Comparison of ENCODE assay signal across 14 cellular contexts in the genomic region with DNA sequence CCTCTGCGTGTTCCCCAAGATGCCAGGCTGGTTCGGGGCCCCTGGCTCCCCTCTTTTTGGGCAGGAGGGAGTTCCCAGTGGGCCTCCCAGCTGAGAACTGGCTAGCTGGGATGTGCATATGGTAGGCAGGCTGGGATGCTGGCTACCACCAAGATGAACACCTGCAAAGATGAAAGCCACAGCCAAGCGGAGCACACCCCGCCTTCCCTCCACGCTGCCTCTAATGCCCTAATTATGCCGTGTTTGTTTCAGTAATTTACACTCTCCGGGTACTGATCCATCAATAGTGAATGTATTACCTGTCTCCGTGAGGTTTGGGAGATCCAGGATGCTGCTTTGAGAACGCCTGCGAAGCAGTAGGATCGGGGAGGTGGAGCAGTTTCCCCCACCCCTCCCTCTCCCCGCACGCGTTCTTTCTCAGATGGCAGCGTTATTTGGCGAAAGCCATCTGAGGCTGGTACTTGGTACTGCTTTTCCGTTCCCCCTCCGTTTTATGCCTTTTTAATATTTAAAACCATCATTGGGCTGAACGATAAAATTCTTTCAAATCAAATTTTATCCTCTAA. TPM values are rescaled to one million over a fixed set of nuclear protein-coding genes. Genes with fewer than 3 reads are reported as not detected.
DNase-seq lines count a peak whose midpoint lies in the region; ATAC-seq and TF ChIP-seq lines count a peak whose summit lies in the region.
"Had no signal": no experiment of that assay in that cellular context is flagged by ENCODE, and none has a peak within 500 bp of the region (broad histone marks: within the 10 kb centered on the region; RNA-seq: fewer than 3 reads in every experiment).

No MANE protein-coding gene starts in this region.

- H3K4me1 ChIP-seq in mesendoderm (ENCODE audit: control insufficient read depth, low read depth, low read length) (peaks cover 26% of the 10 kb centered on the region), SJCRH30 (peaks cover 5% of the 10 kb centered on the region; the same call in 1 of the 2 replicates)
- no peaks in the 10 kb centered on the region for H3K4me1 ChIP-seq in effector memory CD4-positive, alpha-beta T cell (ENCODE audit: control insufficient read depth, insufficient read depth, low read length, poor library complexity, severe bottlenecking)

- no peak overlapping the region for H3K9ac ChIP-seq in mesendoderm (ENCODE audit: low read length)

- H3K23ac ChIP-seq in mesendoderm (ENCODE audit: low read length) = no peak overlapping the region

- peak overlapping the region; percentile 47 for H3K4me3 Mint-ChIP-seq in natural killer cell
- no peak overlapping the region for H3K4me3 Mint-ChIP-seq in natural killer cell treated with Interleukin-12 subunit alpha and Interleukin-12 subunit beta and Interleukin-15 and Interleukin-18, amount 100 ng/mL, for 72 hours
- H3K4me3 Mint-ChIP-seq in WTC11 = peak overlapping the region; percentile 13

- H3K27ac ChIP-seq in mesendoderm (ENCODE audit: low read depth, low read length) = no peak overlapping the region
- H3K27ac ChIP-seq in SJCRH30 = no peak overlapping the region
- H3K27ac ChIP-seq in effector memory CD4-positive, alpha-beta T cell (ENCODE audit: insufficient read depth, low read length, poor library complexity, severe bottlenecking) = no peak overlapping the region
- H3K27ac ChIP-seq: ascending aorta, HL-60, SJSA1 had no signal

- DNase-seq in natural killer cell = no peak
- no peak for DNase-seq in natural killer cell treated with Interleukin-12 subunit alpha and Interleukin-12 subunit beta and Interleukin-15 and Interleukin-18, amount 100 ng/mL, for 72 hours (ENCODE audit: low spot score)
- no peak for DNase-seq in WTC11 (ENCODE audit: low spot score)
- no peak for DNase-seq in mesendoderm
- no peak for DNase-seq in activated naive CD4-positive, alpha-beta T cell treated with anti-CD3 and anti-CD28 coated beads, Interleukin-2, amount 50 U/mL, for 16 hours
- no peak for DNase-seq in SJCRH30
- DNase-seq in effector memory CD4-positive, alpha-beta T cell = no peak
- DNase-seq: activated effector memory CD4-positive, alpha-beta T cell treated with Interleukin-2 at 50 U/mL for 16 hours; GDM1; left cardiac atrium had no signal

- no peak overlapping the region for H3K18ac ChIP-seq in mesendoderm (ENCODE audit: low read length)

- TF ChIP-seq CTCF in natural killer cell (IDR thresholded peaks at IDR 0.05) (no peak), WTC11 (IDR thresholded peaks at IDR 0.05) (no peak)

- CTCF ChIA-PET in WTC11 (lab: Charles Lee) = interaction anchor here (0.8 to 4.6 kb wide), 10 partner anchors 10 to 168 kb away, joined by 3 to 25 read pairs (median 4); no protein-coding TSS in a partner anchor

- peak overlapping the region; percentile 8 for H3K56ac ChIP-seq in mesendoderm (ENCODE audit: low read length)

- H3K79me1 ChIP-seq in mesendoderm (ENCODE audit: low read length) = peaks cover 26% of the 10 kb centered on the region

- no peaks in the 10 kb centered on the region for H3K9me3 ChIP-seq in SJCRH30 (replicated peaks)
- H3K9me3 ChIP-seq in effector memory CD4-positive, alpha-beta T cell (ENCODE audit: control insufficient read depth, low read length) = no peaks in the 10 kb centered on the region
- H3K9me3 ChIP-seq: ascending aorta, SJSA1 had no signal

- no peak overlapping the region for H4K5ac ChIP-seq in mesendoderm (ENCODE audit: low read length)

- no peak overlapping the region for H3K4me3 ChIP-seq in mesendoderm (ENCODE audit: low read length)
- no peak overlapping the region for H3K4me3 ChIP-seq in SJCRH30
- H3K4me3 ChIP-seq in effector memory CD4-positive, alpha-beta T cell (ENCODE audit: insufficient read depth, low read depth, low read length, poor library complexity, severe bottlenecking) = no peak overlapping the region
- H3K4me3 ChIP-seq: ascending aorta, SJSA1 had no signal

- peaks cover 51 to 77% of the 10 kb centered on the region in 2 donors for H3K4me1 Mint-ChIP-seq in natural killer cell
- peaks cover 42 to 49% of the 10 kb centered on the region in 2 donors for H3K4me1 Mint-ChIP-seq in natural killer cell treated with Interleukin-12 subunit alpha and Interleukin-12 subunit beta and Interleukin-15 and Interleukin-18, amount 100 ng/mL, for 72 hours (ENCODE audit: low read depth in 2 of 2)
- peaks cover 92% of the 10 kb centered on the region for H3K4me1 Mint-ChIP-seq in WTC11

- no peaks in the 10 kb centered on the region for H3K36me3 ChIP-seq in mesendoderm (ENCODE audit: control insufficient read depth, insufficient read depth, low read length)
- H3K36me3 ChIP-seq in SJCRH30 = no peaks in the 10 kb centered on the region
- H3K36me3 ChIP-seq in effector memory CD4-positive, alpha-beta T cell (ENCODE audit: control insufficient read depth, insufficient read depth, low read length) = no peaks in the 10 kb centered on the region
- H3K36me3 ChIP-seq: ascending aorta, SJSA1 had no signal

- ATAC-seq in natural killer cell (no peak), WTC11 (no peak), HG02798 (IDR thresholded peaks at IDR 0.05; ENCODE audit: poor library complexity, unreplicated experiment) (no peak)
- ATAC-seq in natural killer cell treated with Interleukin-12 subunit alpha and Interleukin-12 subunit beta and Interleukin-15 and Interleukin-18, amount 100 ng/mL, for 72 hours = no peak
- ATAC-seq: left cardiac atrium had no signal

- no peaks in the 10 kb centered on the region for H3K27me3 ChIP-seq in mesendoderm (ENCODE audit: insufficient read depth, low read length, poor library complexity)
- no peaks in the 10 kb centered on the region for H3K27me3 ChIP-seq in SJCRH30
- H3K27me3 ChIP-seq in effector memory CD4-positive, alpha-beta T cell (replicated peaks; ENCODE audit: control insufficient read depth, insufficient read depth, low read length, poor library complexity, severe bottlenecking) = no peaks in the 10 kb centered on the region
- H3K27me3 ChIP-seq: ascending aorta, SJSA1 had no signal

- no peak overlapping the region for H2BK15ac ChIP-seq in mesendoderm (replicated peaks; ENCODE audit: low read depth)

- no peak overlapping the region for H4K8ac ChIP-seq in mesendoderm (ENCODE audit: low read depth, low read length)

- H3K36me3 Mint-ChIP-seq in natural killer cell (no peaks in the 10 kb centered on the region), WTC11 (no peaks in the 10 kb centered on the region)
- H3K36me3 Mint-ChIP-seq in natural killer cell treated with Interleukin-12 subunit alpha and Interleukin-12 subunit beta and Interleukin-15 and Interleukin-18, amount 100 ng/mL, for 72 hours = no peaks in the 10 kb centered on the region

- H3K4me2 ChIP-seq in mesendoderm (ENCODE audit: low read length) = no peak overlapping the region

- H3K27ac Mint-ChIP-seq in natural killer cell (peak overlapping the region; percentile 66 to 85), WTC11 (0 out of 2 replicates have a peak overlapping the region, but pooled peaks have one; percentile 60)
- H3K27ac Mint-ChIP-seq in natural killer cell treated with Interleukin-12 subunit alpha and Interleukin-12 subunit beta and Interleukin-15 and Interleukin-18, amount 100 ng/mL, for 72 hours = peak overlapping the region in 1 of 2 donors; percentile 74

- H3K27me3 Mint-ChIP-seq in natural killer cell (ENCODE audit: low read depth in 2 of 2) = no peaks in the 10 kb centered on the region
- H3K27me3 Mint-ChIP-seq in natural killer cell treated with Interleukin-12 subunit alpha and Interleukin-12 subunit beta and Interleukin-15 and Interleukin-18, amount 100 ng/mL, for 72 hours = no peaks in the 10 kb centered on the region
- peaks cover 63% of the 10 kb centered on the region for H3K27me3 Mint-ChIP-seq in WTC11 (ENCODE audit: low read depth)

- peaks cover 23% of the 10 kb centered on the region for H3K79me2 ChIP-seq in mesendoderm (ENCODE audit: control insufficient read depth, insufficient read depth, low read length)

- no peak overlapping the region for H2BK5ac ChIP-seq in mesendoderm (ENCODE audit: low read length)

- intact Hi-C loops in natural killer cell (cut with micrococcal nuclease) = no loop called here

- no peak overlapping the region for H2BK120ac ChIP-seq in mesendoderm (ENCODE audit: low read depth, low read length)

- POLR2A ChIA-PET in WTC11 (lab: Charles Lee) = interaction anchor here (0.7 to 2.7 kb wide), 3 partner anchors 23 to 31 kb away, joined by 3 to 9 read pairs (median 6); no protein-coding TSS in a partner anchor

- H3K4ac ChIP-seq in mesendoderm (ENCODE audit: low read depth, low read length) = no peak overlapping the region

- WGBS in mesendoderm (ENCODE audit: extremely low coverage, insufficient coverage, low lambda C conversion rate) = no CpG with 5 or more reads among the region's 19 CpGs

- H2AK5ac ChIP-seq in mesendoderm (ENCODE audit: low read length) = no peak overlapping the region

- H3K9me3 Mint-ChIP-seq in natural killer cell (no peaks in the 10 kb centered on the region), WTC11 (no peaks in the 10 kb centered on the region)
- no peaks in the 10 kb centered on the region for H3K9me3 Mint-ChIP-seq in natural killer cell treated with Interleukin-12 subunit alpha and Interleukin-12 subunit beta and Interleukin-15 and Interleukin-18, amount 100 ng/mL, for 72 hours

TF ChIP-seq in WTC11, 78 proteins besides CTCF, POLR2A, EP300 and RAD21 (continues in another document):
- TF ChIP-seq, protein P1, sequence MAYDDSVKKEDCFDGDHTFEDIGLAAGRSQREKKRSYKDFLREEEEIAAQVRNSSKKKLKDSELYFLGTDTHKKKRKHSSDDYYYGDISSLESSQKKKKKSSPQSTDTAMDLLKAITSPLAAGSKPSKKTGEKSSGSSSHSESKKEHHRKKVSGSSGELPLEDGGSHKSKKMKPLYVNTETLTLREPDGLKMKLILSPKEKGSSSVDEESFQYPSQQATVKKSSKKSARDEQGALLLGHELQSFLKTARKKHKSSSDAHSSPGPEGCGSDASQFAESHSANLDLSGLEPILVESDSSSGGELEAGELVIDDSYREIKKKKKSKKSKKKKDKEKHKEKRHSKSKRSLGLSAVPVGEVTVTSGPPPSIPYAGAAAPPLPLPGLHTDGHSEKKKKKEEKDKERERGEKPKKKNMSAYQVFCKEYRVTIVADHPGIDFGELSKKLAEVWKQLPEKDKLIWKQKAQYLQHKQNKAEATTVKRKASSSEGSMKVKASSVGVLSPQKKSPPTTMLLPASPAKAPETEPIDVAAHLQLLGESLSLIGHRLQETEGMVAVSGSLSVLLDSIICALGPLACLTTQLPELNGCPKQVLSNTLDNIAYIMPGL (CRISPR knock-in tag; IDR thresholded peaks at IDR 0.05) = no peak
- TF ChIP-seq ZNF121 (CRISPR knock-in tag; IDR thresholded peaks at IDR 0.05) (no peak), NFE2L1 (CRISPR knock-in tag; IDR thresholded peaks at IDR 0.05) (no peak), NFATC4 (CRISPR knock-in tag; IDR thresholded peaks at IDR 0.05) (no peak), CREM (CRISPR knock-in tag; IDR thresholded peaks at IDR 0.05) (no peak)

RNA-seq across cellular contexts. Expression of a gene that starts 28.8 kb away (rescaled TPM):
- total RNA-seq in natural killer cell = 100 to 1,000 TPM; 232 to 277 (median 233) TPM
- total RNA-seq in natural killer cell treated with Interleukin-12 subunit alpha and Interleukin-12 subunit beta and Interleukin-15 and Interleukin-18, amount 100 ng/mL, for 72 hours = 100 to 1,000 TPM in 1 of 2 donors, 10 to 100 TPM in 1; 84.9 to 146 TPM
- 91.0 to 124 TPM (median 93.8 TPM) in 3 replicates for total RNA-seq in WTC11 (2021)
- 16.7 TPM for polyA plus RNA-seq in mesendoderm (2013, experiment 1 of 2)
- polyA plus RNA-seq in mesendoderm (2013, experiment 2 of 2) = 17.3 TPM
- total RNA-seq in SJCRH30 (2014; rRNA removed; shearing (Covaris generic)) = 31.1 and 33.8 TPM in 2 replicates
